In the genomic region with DNA sequence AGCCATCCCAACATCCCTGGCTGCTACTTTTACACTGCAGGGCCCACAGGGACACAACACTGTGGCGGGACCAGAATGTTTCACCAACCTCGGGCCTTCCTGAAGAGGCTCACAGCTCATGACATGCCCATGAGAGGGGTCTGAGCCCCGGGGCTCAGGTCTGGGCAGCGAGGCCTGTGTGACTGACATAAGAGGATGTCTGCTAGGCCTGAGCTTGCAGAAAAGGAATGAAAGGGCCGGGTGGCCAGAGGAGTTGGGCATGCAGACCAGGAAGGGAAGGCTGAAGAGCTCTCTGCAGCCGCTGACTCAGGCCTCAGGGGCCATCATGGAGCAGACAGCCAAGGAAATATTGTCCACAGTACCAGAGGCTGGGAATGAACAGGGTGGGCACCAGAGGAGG, we compare ENCODE assay signal across 24 cellular contexts. TPM values are rescaled to one million over a fixed set of nuclear protein-coding genes. Genes with fewer than 3 reads are reported as not detected.
DNase-seq lines count a peak whose midpoint lies in the region; ATAC-seq and TF ChIP-seq lines count a peak whose summit lies in the region.
"Had no signal": no experiment of that assay in that cellular context is flagged by ENCODE, and none has a peak within 500 bp of the region (broad histone marks: within the 10 kb centered on the region; RNA-seq: fewer than 3 reads in every experiment).

No MANE protein-coding gene starts in this region.

- H3K9me3 Mint-ChIP-seq in neural progenitor cell: no peaks in the 10 kb centered on the region
- H3K9me3 Mint-ChIP-seq: CD14-positive monocyte; CD4-positive, alpha-beta memory T cell had no signal

- no peak overlapping the region for H3K4me3 Mint-ChIP-seq in neural progenitor cell
- H3K4me3 Mint-ChIP-seq: CD14-positive monocyte; CD4-positive, alpha-beta memory T cell had no signal

- no peak overlapping the region for H2AFZ ChIP-seq in neural progenitor cell (replicated peaks)
- H2AFZ ChIP-seq in GM23248: no peak overlapping the region

- H3K4me2 ChIP-seq in neural progenitor cell (no peak overlapping the region), GM23248 (ENCODE audit: unreplicated experiment) (no peak overlapping the region)
- H3K4me2 ChIP-seq: A549; BLaER1 treated with 17β-estradiol and CSF1 and Interleukin-3, amounts not matched to agents 10 nM and 100 nM had no signal

- no peak for ATAC-seq in upper lobe of right lung
- ATAC-seq: A549 had no signal

- peaks cover 26% of the 10 kb centered on the region for H3K4me1 Mint-ChIP-seq in neural progenitor cell

- in situ Hi-C loops in GM13976 (cut with MboI; ENCODE audit: low sequenced_read_pairs, unreplicated experiment) (no loop called here), GM23248 (cut with MboI) (no loop called here)

- H3K36me3 ChIP-seq in neural progenitor cell (no peaks in the 10 kb centered on the region), upper lobe of right lung (no peaks in the 10 kb centered on the region), GM23248 (ENCODE audit: low read depth) (no peaks in the 10 kb centered on the region)
- H3K36me3 ChIP-seq: BE2C; BLaER1 treated with 17β-estradiol and CSF1 and Interleukin-3, amounts not matched to agents 10 nM and 100 nM had no signal

- no peaks in the 10 kb centered on the region for H4K20me1 ChIP-seq in neural progenitor cell (ENCODE audit: low read depth)
- H4K20me1 ChIP-seq in GM23248 (ENCODE audit: insufficient read depth): no peaks in the 10 kb centered on the region

- H3K9ac ChIP-seq in neural progenitor cell (no peak overlapping the region), GM23248 (no peak overlapping the region)
- H3K9ac ChIP-seq: BLaER1 treated with 17β-estradiol and CSF1 and Interleukin-3, amounts not matched to agents 10 nM and 100 nM had no signal

- H3K27ac ChIP-seq in neural progenitor cell (no peak overlapping the region), upper lobe of right lung (no peak overlapping the region), GM23248 (no peak overlapping the region)
- H3K27ac ChIP-seq: A549; BLaER1 treated with 17β-estradiol and CSF1 and Interleukin-3, amounts not matched to agents 10 nM and 100 nM had no signal

- peak overlapping the region; percentile 60 for H3K27ac Mint-ChIP-seq in neural progenitor cell
- H3K27ac Mint-ChIP-seq: CD14-positive monocyte; CD4-positive, alpha-beta memory T cell had no signal

- DNase-seq in ELF-1 (ENCODE audit: low read depth, low spot score): peak; percentile 20
- peak; percentile 47 for DNase-seq in ecto neural progenitor cell (ENCODE audit: low spot score)
- no peak for DNase-seq in neural progenitor cell (ENCODE audit: low spot score)
- DNase-seq in upper lobe of right lung: peak; percentile 15
- DNase-seq in GM13976 (ENCODE audit: low spot score): no peak
- no peak for DNase-seq in GM23248
- DNase-seq in cardiac septum (ENCODE audit: low spot score): no peak
- DNase-seq: 8988T; ACHN; AML-193; BE2C; Calu3; CD4-positive, alpha-beta memory T cell; COR-L47; DMS153; DMS79; EL; GF-D8; H7; HCEC 1CT had no signal

- H3K27me3 ChIP-seq in neural progenitor cell (peaks cover 41% of the 10 kb centered on the region), upper lobe of right lung (peaks cover 29% of the 10 kb centered on the region), GM23248 (replicated peaks; ENCODE audit: insufficient read depth) (peaks cover 25% of the 10 kb centered on the region)

- H3K27me3 Mint-ChIP-seq in neural progenitor cell (ENCODE audit: insufficient read depth, low read depth): peaks cover 22% of the 10 kb centered on the region

- H3K9me2 ChIP-seq in GM23248 (ENCODE audit: insufficient read depth): no peaks in the 10 kb centered on the region

- H3K4me3 ChIP-seq in neural progenitor cell (no peak overlapping the region), upper lobe of right lung (no peak overlapping the region), GM23248 (no peak overlapping the region)
- H3K4me3 ChIP-seq: A549; BLaER1 treated with 17β-estradiol and CSF1 and Interleukin-3, amounts not matched to agents 10 nM and 100 nM had no signal

- H3K36me3 Mint-ChIP-seq in neural progenitor cell: no peaks in the 10 kb centered on the region
- H3K36me3 Mint-ChIP-seq: CD14-positive monocyte; CD4-positive, alpha-beta memory T cell had no signal

- H3K4me1 ChIP-seq in neural progenitor cell (peaks cover 20% of the 10 kb centered on the region), upper lobe of right lung (peaks cover 8% of the 10 kb centered on the region), GM23248 (ENCODE audit: insufficient read depth) (no peaks in the 10 kb centered on the region)
- H3K4me1 ChIP-seq: A549, BE2C had no signal

- H3K9me3 ChIP-seq in neural progenitor cell (ENCODE audit: low read depth) (no peaks in the 10 kb centered on the region), upper lobe of right lung (no peaks in the 10 kb centered on the region), GM23248 (ENCODE audit: low read depth) (no peaks in the 10 kb centered on the region)
- H3K9me3 ChIP-seq: A549; BE2C; BLaER1 treated with 17β-estradiol and CSF1 and Interleukin-3, amounts not matched to agents 10 nM and 100 nM had no signal

- no peaks in the 10 kb centered on the region for H3K79me2 ChIP-seq in neural progenitor cell (ENCODE audit: low read depth)
- H3K79me2 ChIP-seq in GM23248 (ENCODE audit: insufficient read depth): no peaks in the 10 kb centered on the region

- WGBS in GM23248 (ENCODE audit: low coverage in 1 of 2, low lambda C conversion rate in 2 of 2, missing lambda C conversion rate in 2 of 2), 2 experiments: 71 to 84% methylated on average over 6 of the region's 6 CpGs

- no peak for TF ChIP-seq CTCF in neural progenitor cell (IDR thresholded peaks at IDR 0.05)
- no peak for TF ChIP-seq CTCF in upper lobe of right lung (IDR thresholded peaks at IDR 0.05)
- no peak for TF ChIP-seq CTCF in GM13976 (IDR thresholded peaks at IDR 0.05; ENCODE audit: borderline replicate concordance, control extremely low read depth, extremely low read depth, insufficient read depth, missing control alignments)

- peaks cover 13% of the 10 kb centered on the region for H3F3A ChIP-seq in neural progenitor cell (ENCODE audit: low read depth)
- no peaks in the 10 kb centered on the region for H3F3A ChIP-seq in GM23248 (ENCODE audit: insufficient read depth)

- intact Hi-C loops in upper lobe of right lung (cut with DNase I): no loop called here
- intact Hi-C loops in cardiac septum (cut with DNase I): no loop called here

RNA-seq across cellular contexts. Expression of gene VSX2, which starts 18.3 kb away (rescaled TPM):
- total RNA-seq in neural progenitor cell (ENCODE audit: low replicate concordance) (0.51 and 1.3 TPM in 2 replicates), upper lobe of right lung (not detected), cardiac septum (not detected)
- total RNA-seq in GM23248 (2014; rRNA removed; shearing (Covaris generic)): not detected in 2 replicates
- polyA plus RNA-seq in GM23248 (2016; fragmentation: Nextera tagmentation; extraction: Ambion mirVana): not detected in 2 replicates
- total RNA-seq: Calu3; CD4-positive, alpha-beta memory T cell; G401; H7 had no signal
- polyA plus RNA-seq: A549; CD14-positive monocyte; CD4-positive, alpha-beta memory T cell had no signal

Comparison
In these comparisons a context has a peak if more than half of its experiments do, and no peak if none do; other contexts are left out.
1. DNase-seq: peak in ELF-1 (single experiment), ecto neural progenitor cell (single experiment) and upper lobe of right lung (single experiment); none in neural progenitor cell (single experiment), GM13976 (single experiment), GM23248 (single experiment) and cardiac septum (single experiment).